In genomic region chr20:57544838-57545564, GRCh38 we compare ENCODE assay signal across 32 cellular contexts. TPM values are rescaled to one million over a fixed set of nuclear protein-coding genes. Genes with fewer than 3 reads are reported as not detected.
DNase-seq lines count a peak whose midpoint lies in the region; ATAC-seq and TF ChIP-seq lines count a peak whose summit lies in the region.
"Had no signal": no experiment of that assay in that cellular context is flagged by ENCODE, and none has a peak within 500 bp of the region (broad histone marks: within the 10 kb centered on the region; RNA-seq: fewer than 3 reads in every experiment).

No MANE protein-coding gene starts in this region.

- H3K36me3 ChIP-seq in duodenal mucosa (ENCODE audit: control insufficient read depth in 1 of 2, insufficient read depth in 2 of 2, low read length in 2 of 2) (no peaks in the 10 kb centered on the region), mucosa of descending colon (ENCODE audit: low read depth) (no peaks in the 10 kb centered on the region), upper lobe of right lung (no peaks in the 10 kb centered on the region)
- H3K36me3 ChIP-seq: BLaER1 treated with 17β-estradiol and CSF1 and Interleukin-3, amounts not matched to agents 10 nM and 100 nM; prostate gland; suprapubic skin; uterus had no signal

- H3K9me3 Mint-ChIP-seq in activated naive CD8-positive, alpha-beta T cell treated with anti-CD3 and anti-CD28 coated beads, Interleukin-2, amount 50 U/mL, for 24 hours, result no peaks in the 10 kb centered on the region
- H3K9me3 Mint-ChIP-seq in activated naive CD8-positive, alpha-beta T cell treated with anti-CD3 and anti-CD28 coated beads for 36 hours, result no peaks in the 10 kb centered on the region
- H3K9me3 Mint-ChIP-seq: activated T-helper 1 cell treated with anti-CD3 and anti-CD28 coated beads, Interleukin-12 subunit alpha, Interleukin-12 subunit beta, Interleukin-2, Interleukin-4 antibody, amounts not matched to agents 30 ng/mL and 10 ng/mL and 1 ng/mL, durations not matched to agents 14 hours and 24 hours and 36 hours; central memory CD8-positive, alpha-beta T cell; GM23338; immature natural killer cell had no signal

- H3K27ac ChIP-seq in duodenal mucosa (ENCODE audit: low read depth, low read length), result peak overlapping the region; percentile 48
- H3K27ac ChIP-seq in upper lobe of right lung, result peak overlapping the region; percentile 63
- H3K27ac ChIP-seq: BLaER1 treated with 17β-estradiol and CSF1 and Interleukin-3, amounts not matched to agents 10 nM and 100 nM; prostate gland; SK-N-MC; suprapubic skin had no signal

- peak overlapping the region; percentile 58 for H3K27ac Mint-ChIP-seq in activated naive CD8-positive, alpha-beta T cell treated with anti-CD3 and anti-CD28 coated beads, Interleukin-2, amount 50 U/mL, for 24 hours
- no peak overlapping the region for H3K27ac Mint-ChIP-seq in activated naive CD8-positive, alpha-beta T cell treated with anti-CD3 and anti-CD28 coated beads for 36 hours
- H3K27ac Mint-ChIP-seq: activated CD8-positive, alpha-beta memory T cell treated with anti-CD3 and anti-CD28 coated beads, Interleukin-2, amount 10 ng/mL, durations not matched to agents 7 days and 5 days; activated T-helper 1 cell treated with anti-CD3 and anti-CD28 coated beads, Interleukin-12 subunit alpha, Interleukin-12 subunit beta, Interleukin-2, Interleukin-4 antibody, amounts not matched to agents 30 ng/mL and 10 ng/mL and 1 ng/mL, durations not matched to agents 14 hours and 24 hours and 36 hours; GM23338; immature natural killer cell; T-helper 17 cell had no signal

- peaks cover 55 to 70% of the 10 kb centered on the region in 2 donors for H3K4me1 ChIP-seq in duodenal mucosa (ENCODE audit: control insufficient read depth in 1 of 2, insufficient read depth in 2 of 2, low read length in 2 of 2)
- peaks cover 22% of the 10 kb centered on the region for H3K4me1 ChIP-seq in mucosa of descending colon (ENCODE audit: low read depth)
- peaks cover 3% of the 10 kb centered on the region for H3K4me1 ChIP-seq in upper lobe of right lung
- H3K4me1 ChIP-seq: BLaER1 treated with 17β-estradiol and CSF1 and Interleukin-3, amounts not matched to agents 10 nM and 100 nM; Caco-2; prostate gland; uterus had no signal

- intact Hi-C loops in mucosa of descending colon (cut with DNase I, micrococcal nuclease), result no loop called here
- intact Hi-C loops in upper lobe of right lung (cut with DNase I), result no loop called here

- ATAC-seq in activated naive CD8-positive, alpha-beta T cell treated with anti-CD3 and anti-CD28 coated beads, Interleukin-2, amount 50 U/mL, for 24 hours, result peak; percentile 85
- ATAC-seq in mucosa of descending colon, result peak; percentile 81
- ATAC-seq in upper lobe of right lung, result peak; percentile 38
- ATAC-seq in HG03469 (IDR thresholded peaks at IDR 0.05; ENCODE audit: unreplicated experiment), result no peak
- ATAC-seq: activated CD8-positive, alpha-beta memory T cell treated with anti-CD3 and anti-CD28 coated beads, Interleukin-2, amount 10 ng/mL, durations not matched to agents 7 days and 5 days; left ventricle myocardium superior; T-helper 17 cell had no signal

- no peaks in the 10 kb centered on the region for H3K36me3 Mint-ChIP-seq in activated naive CD8-positive, alpha-beta T cell treated with anti-CD3 and anti-CD28 coated beads, Interleukin-2, amount 50 U/mL, for 24 hours (ENCODE audit: low read depth)
- no peaks in the 10 kb centered on the region for H3K36me3 Mint-ChIP-seq in activated naive CD8-positive, alpha-beta T cell treated with anti-CD3 and anti-CD28 coated beads for 36 hours
- H3K36me3 Mint-ChIP-seq: activated CD8-positive, alpha-beta memory T cell treated with anti-CD3 and anti-CD28 coated beads, Interleukin-2, amount 10 ng/mL, durations not matched to agents 7 days and 5 days; immature natural killer cell had no signal

- DNase-seq in activated naive CD8-positive, alpha-beta T cell treated with anti-CD3 and anti-CD28 coated beads, Interleukin-2, amount 50 U/mL, for 24 hours, result no peak
- no peak for DNase-seq in activated naive CD8-positive, alpha-beta T cell treated with anti-CD3 and anti-CD28 coated beads for 36 hours
- DNase-seq in mucosa of descending colon (peak in 1 of 3 donors; percentile 76), upper lobe of right lung (no peak), HT-29 (ENCODE audit: low spot score) (no peak), NCI-H748 treated with DMSO at 0.1 percent for 48 hours (lab: John Stamatoyannopoulos, UW) (no peak)
- DNase-seq: activated CD8-positive, alpha-beta memory T cell treated with anti-CD3 and anti-CD28 coated beads, Interleukin-2, amount 10 ng/mL, durations not matched to agents 7 days and 5 days; activated naive CD4-positive, alpha-beta T cell treated with anti-CD3 and anti-CD28 coated beads, Interleukin-2, amount 50 U/mL, for 16 hours; Caco-2; DMS79 treated with DMSO at 0.1 percent for 48 hours; effector CD4-positive, alpha-beta T cell; immature natural killer cell; KG1; left ventricle myocardium superior; NCI-H1694; NCI-H2171 treated with DMSO at 0.1 percent for 48 hours; NCI-H774; stimulated activated CD4-positive, alpha-beta T cell treated with anti-CD3 and anti-CD28 coated beads, Interleukin-1b, Interleukin-23, amount 100 ng/mL, for 48 hours; T-helper 17 cell had no signal

- no peak overlapping the region for H3K4me3 Mint-ChIP-seq in activated naive CD8-positive, alpha-beta T cell treated with anti-CD3 and anti-CD28 coated beads, Interleukin-2, amount 50 U/mL, for 24 hours
- no peak overlapping the region for H3K4me3 Mint-ChIP-seq in activated naive CD8-positive, alpha-beta T cell treated with anti-CD3 and anti-CD28 coated beads for 36 hours
- H3K4me3 Mint-ChIP-seq: activated CD8-positive, alpha-beta memory T cell treated with anti-CD3 and anti-CD28 coated beads, Interleukin-2, amount 10 ng/mL, durations not matched to agents 7 days and 5 days; activated T-helper 1 cell treated with anti-CD3 and anti-CD28 coated beads, Interleukin-12 subunit alpha, Interleukin-12 subunit beta, Interleukin-2, Interleukin-4 antibody, amounts not matched to agents 30 ng/mL and 10 ng/mL and 1 ng/mL, durations not matched to agents 14 hours and 24 hours and 36 hours; central memory CD8-positive, alpha-beta T cell; GM23338; immature natural killer cell; T-helper 17 cell had no signal

- H3K4me3 ChIP-seq in duodenal mucosa (ENCODE audit: low read depth in 1 of 2, low read length in 2 of 2), result no peak overlapping the region
- no peak overlapping the region for H3K4me3 ChIP-seq in mucosa of descending colon
- no peak overlapping the region for H3K4me3 ChIP-seq in upper lobe of right lung
- H3K4me3 ChIP-seq: BLaER1 treated with 17β-estradiol and CSF1 and Interleukin-3, amounts not matched to agents 10 nM and 100 nM; GM23338; prostate gland; SK-N-MC; suprapubic skin; uterus had no signal

- peaks cover 25% of the 10 kb centered on the region for H3K4me1 Mint-ChIP-seq in activated naive CD8-positive, alpha-beta T cell treated with anti-CD3 and anti-CD28 coated beads, Interleukin-2, amount 50 U/mL, for 24 hours
- peaks cover 10% of the 10 kb centered on the region for H3K4me1 Mint-ChIP-seq in activated naive CD8-positive, alpha-beta T cell treated with anti-CD3 and anti-CD28 coated beads for 36 hours
- H3K4me1 Mint-ChIP-seq: activated CD8-positive, alpha-beta memory T cell treated with anti-CD3 and anti-CD28 coated beads, Interleukin-2, amount 10 ng/mL, durations not matched to agents 7 days and 5 days; central memory CD8-positive, alpha-beta T cell; immature natural killer cell; T-helper 17 cell had no signal

- no peaks in the 10 kb centered on the region for H3K27me3 ChIP-seq in duodenal mucosa (ENCODE audit: control insufficient read depth in 1 of 2, insufficient read depth in 2 of 2, low read length in 2 of 2)
- H3K27me3 ChIP-seq in upper lobe of right lung, result peaks cover 5% of the 10 kb centered on the region
- H3K27me3 ChIP-seq: BLaER1 treated with 17β-estradiol and CSF1 and Interleukin-3, amounts not matched to agents 10 nM and 100 nM; uterus had no signal

- peak overlapping the region; percentile 34 to 44 for H3K9ac ChIP-seq in duodenal mucosa (ENCODE audit: low read depth in 1 of 2, low read length in 2 of 2)
- H3K9ac ChIP-seq: BLaER1 treated with 17β-estradiol and CSF1 and Interleukin-3, amounts not matched to agents 10 nM and 100 nM had no signal

- TF ChIP-seq CTCF in mucosa of descending colon (IDR thresholded peaks at IDR 0.05) (no peak), upper lobe of right lung (IDR thresholded peaks at IDR 0.05) (no peak)

- H3K9me3 ChIP-seq in duodenal mucosa (ENCODE audit: control insufficient read depth in 1 of 2, low read length in 2 of 2), result no peaks in the 10 kb centered on the region
- no peaks in the 10 kb centered on the region for H3K9me3 ChIP-seq in mucosa of descending colon
- H3K9me3 ChIP-seq in upper lobe of right lung, result no peaks in the 10 kb centered on the region
- H3K9me3 ChIP-seq: BLaER1 treated with 17β-estradiol and CSF1 and Interleukin-3, amounts not matched to agents 10 nM and 100 nM; Caco-2; prostate gland; suprapubic skin; uterus had no signal

- peaks cover 4% of the 10 kb centered on the region for H3K27me3 Mint-ChIP-seq in activated naive CD8-positive, alpha-beta T cell treated with anti-CD3 and anti-CD28 coated beads, Interleukin-2, amount 50 U/mL, for 24 hours
- peaks cover under 1% of the 10 kb centered on the region for H3K27me3 Mint-ChIP-seq in activated naive CD8-positive, alpha-beta T cell treated with anti-CD3 and anti-CD28 coated beads for 36 hours

RNA-seq across cellular contexts. Expression of gene PCK1, which starts 15.9 kb away (rescaled TPM):
- not detected for total RNA-seq in activated naive CD8-positive, alpha-beta T cell treated with anti-CD3 and anti-CD28 coated beads for 36 hours
- 100 to 1,000 TPM; 134 to 467 (median 136) TPM for total RNA-seq in mucosa of descending colon
- total RNA-seq in upper lobe of right lung, result 4.7 TPM
- 0.94 and 1.9 TPM in 2 replicates for total RNA-seq in HT-29 (2014; rRNA removed; shearing (Covaris generic))
- total RNA-seq: activated CD8-positive, alpha-beta memory T cell treated with anti-CD3 and anti-CD28 coated beads, Interleukin-2, amount 10 ng/mL, durations not matched to agents 7 days and 5 days; activated T-helper 1 cell treated with anti-CD3 and anti-CD28 coated beads, Interleukin-12 subunit alpha, Interleukin-12 subunit beta, Interleukin-2, Interleukin-4 antibody, amounts not matched to agents 30 ng/mL and 10 ng/mL and 1 ng/mL, durations not matched to agents 14 hours and 24 hours and 36 hours; astrocyte; Caco-2; GM23338; T-helper 17 cell had no signal

RNA-seq across cellular contexts. Expression of gene CTCFL, which starts 20.1 kb away (rescaled TPM):
- not detected for total RNA-seq in activated naive CD8-positive, alpha-beta T cell treated with anti-CD3 and anti-CD28 coated beads for 36 hours
- total RNA-seq in mucosa of descending colon, result not detected
- not detected for total RNA-seq in upper lobe of right lung
- total RNA-seq in HT-29 (2014; rRNA removed; shearing (Covaris generic)), result not detected in 2 replicates
- total RNA-seq: activated CD8-positive, alpha-beta memory T cell treated with anti-CD3 and anti-CD28 coated beads, Interleukin-2, amount 10 ng/mL, durations not matched to agents 7 days and 5 days; activated T-helper 1 cell treated with anti-CD3 and anti-CD28 coated beads, Interleukin-12 subunit alpha, Interleukin-12 subunit beta, Interleukin-2, Interleukin-4 antibody, amounts not matched to agents 30 ng/mL and 10 ng/mL and 1 ng/mL, durations not matched to agents 14 hours and 24 hours and 36 hours; astrocyte; Caco-2; frontal cortex; left ventricle myocardium superior; skeletal muscle tissue; suprapubic skin; T-helper 17 cell had no signal

Comparison
In these comparisons a context has a peak if more than half of its experiments do, and no peak if none do; other contexts are left out.
1. RNA of gene PCK1, which starts 15.9 kb away (total RNA-seq): 134 to 467 TPM in mucosa of descending colon; 4.7 TPM in upper lobe of right lung (single experiment), 0.94 to 1.9 TPM in HT-29 and not detected in activated naive CD8-positive, alpha-beta T cell treated with anti-CD3 and anti-CD28 coated beads for 36 hours; every median in the first group is over 10 times any median in the second.